In genomic region chr5:16812448-16812847, GRCh38 we compare ENCODE assay signal across 22 cellular contexts.
A peak's percentile ranks its signal among the peaks of the same experiment; 100 is the strongest.
DNase-seq lines count a peak whose midpoint lies in the region; ATAC-seq and TF ChIP-seq lines count a peak whose summit lies in the region.
"Had no signal": no experiment of that assay in that cellular context is flagged by ENCODE, and none has a peak within 500 bp of the region (broad histone marks: within the 10 kb centered on the region; RNA-seq: fewer than 3 reads in every experiment).

No MANE protein-coding gene starts in this region.

- DNase-seq in PC-3 (no peak), fibroblast of the aortic adventitia (ENCODE audit: low read depth) (peak; percentile 52), mucosa of descending colon (no peak), islet precursor cell (no peak), NCI-H526 (lab: John Stamatoyannopoulos, UW) (no peak), left ventricle myocardium superior (no peak)
- DNase-seq: activated CD4-positive, alpha-beta T cell treated with anti-CD3 and anti-CD28 coated beads for 4 hours; activated CD8-positive, alpha-beta memory T cell treated with anti-CD3 and anti-CD28 coated beads for 24 hours; activated effector memory CD4-positive, alpha-beta T cell treated with anti-CD3 and anti-CD28 coated beads, Interleukin-2, amount 50 U/mL, for 16 hours; activated naive CD8-positive, alpha-beta T cell treated with anti-CD3 and anti-CD28 coated beads for 36 hours; caudate nucleus; CD4-positive, alpha-beta memory T cell; dermis blood vessel endothelial cell; GOT3; KG1; NCI-H1436 treated with DMSO at 0.1 percent for 48 hours; psoas muscle; stimulated activated naive CD4-positive, alpha-beta T cell had no signal

- H3K27ac ChIP-seq in 22Rv1 (peak overlapping the region; percentile 26; the same call in 1 of the 2 replicates), PC-3 (ENCODE audit: low read length) (peak overlapping the region; percentile 8; the same call in 1 of the 2 replicates)
- H3K27ac ChIP-seq: ascending aorta, psoas muscle had no signal

- H3K4me1 ChIP-seq in PC-3 (ENCODE audit: insufficient read depth, low read length) (peaks cover 17% of the 10 kb centered on the region), mucosa of descending colon (ENCODE audit: low read depth) (peaks cover 15% of the 10 kb centered on the region)

- TF ChIP-seq CTCF in 22Rv1 (IDR thresholded peaks at IDR 0.05), result no peak
- no peak for TF ChIP-seq CTCF in PC-3 (conservative IDR thresholded peaks at IDR 0.05; ENCODE audit: low read depth, low read length)
- TF ChIP-seq CTCF in fibroblast of the aortic adventitia (IDR thresholded peaks at IDR 0.05; ENCODE audit: insufficient read depth, low read length), result no peak
- TF ChIP-seq CTCF in mucosa of descending colon (IDR thresholded peaks at IDR 0.05), result no peak

- H3K36me3 ChIP-seq in PC-3 (ENCODE audit: low read depth, low read length), result peaks cover 3% of the 10 kb centered on the region; the same call in 1 of the 2 replicates
- no peaks in the 10 kb centered on the region for H3K36me3 ChIP-seq in mucosa of descending colon (ENCODE audit: low read depth)
- H3K36me3 ChIP-seq: ascending aorta had no signal

- ATAC-seq in PC-3 (no peak), mucosa of descending colon (peak; percentile 44), HG03565 (IDR thresholded peaks at IDR 0.05; ENCODE audit: unreplicated experiment) (no peak), left ventricle myocardium superior (no peak)
- ATAC-seq: psoas muscle, SK-N-SH treated with all-trans-retinoic acid at 6 μM for 48 hours had no signal

- intact Hi-C loops in PC-3 (cut with micrococcal nuclease) (loop anchor here (2.0 to 5.0 kb wide), 2 partner anchors 35 to 122 kb away; no protein-coding TSS in a partner anchor), mucosa of descending colon (cut with DNase I, micrococcal nuclease) (no loop called here), left ventricle myocardium superior (cut with micrococcal nuclease) (no loop called here)

- no peaks in the 10 kb centered on the region for H3K27me3 ChIP-seq in PC-3 (ENCODE audit: low read length)
- H3K27me3 ChIP-seq: ascending aorta had no signal

- peaks cover 11% of the 10 kb centered on the region for H4K20me1 ChIP-seq in PC-3 (ENCODE audit: low read length)

- H3K9me2 ChIP-seq in PC-3 (replicated peaks; ENCODE audit: low read length), result no peaks in the 10 kb centered on the region

- CTCF ChIA-PET in PC-3 (lab: Charles Lee), result interaction anchor here (0.6 kb wide), 2 partner anchors 245 to 503 kb away, joined by 3 to 4 read pairs; no protein-coding TSS in a partner anchor

- H3K79me2 ChIP-seq in PC-3 (ENCODE audit: low read length), result peaks cover 55% of the 10 kb centered on the region

- POLR2A ChIA-PET in PC-3 (lab: Charles Lee; ENCODE audit: unreplicated experiment), result no interaction called here

- no peaks in the 10 kb centered on the region for H3F3A ChIP-seq in PC-3 (ENCODE audit: low read length, unreplicated experiment)

- no peak overlapping the region for H2AFZ ChIP-seq in PC-3 (ENCODE audit: low read length)

- no TSS peak for BruUV-seq in PC-3 (replicated peaks; lab: Mats Ljungman, UMichigan)

- no peak overlapping the region for H3K4me3 ChIP-seq in PC-3 (ENCODE audit: low read length)
- H3K4me3 ChIP-seq in fibroblast of the aortic adventitia (ENCODE audit: low read depth, low read length), result no peak overlapping the region
- H3K4me3 ChIP-seq in mucosa of descending colon, result no peak overlapping the region
- H3K4me3 ChIP-seq: ascending aorta, psoas muscle had no signal

- no peak overlapping the region for H3K4me2 ChIP-seq in PC-3 (ENCODE audit: low read length)

- H3K9ac ChIP-seq in PC-3 (ENCODE audit: low read length), result no peak overlapping the region

- H3K9me3 ChIP-seq in PC-3 (ENCODE audit: low read length) (no peaks in the 10 kb centered on the region), mucosa of descending colon (no peaks in the 10 kb centered on the region)
- H3K9me3 ChIP-seq: ascending aorta, psoas muscle had no signal
